9 cellular contexts compared by ENCODE assay signal in genomic region chr1:7902478-7903084, GRCh38. TPM values are rescaled to one million over a fixed set of nuclear protein-coding genes. Genes with fewer than 3 reads are reported as not detected.
DNase-seq lines count a peak whose midpoint lies in the region; ATAC-seq and TF ChIP-seq lines count a peak whose summit lies in the region.
"Had no signal": no experiment of that assay in that cellular context is flagged by ENCODE, and none has a peak within 500 bp of the region (broad histone marks: within the 10 kb centered on the region; RNA-seq: fewer than 3 reads in every experiment).

No MANE protein-coding gene starts in this region.

- TF ChIP-seq CTCF in Peyer's patch (IDR thresholded peaks at IDR 0.05) (peak in 5 of 6 experiments; percentile 23 to 76 (median 69)), nephron progenitor cell (IDR thresholded peaks at IDR 0.05) (peak; percentile 66), stomach (IDR thresholded peaks at IDR 0.05) (peak in 5 of 7 experiments; percentile 36 to 76 (median 63))

- H3K9me3 ChIP-seq in Peyer's patch (no peaks in the 10 kb centered on the region), stomach (no peaks in the 10 kb centered on the region)

- no peaks in the 10 kb centered on the region for H3K36me3 Mint-ChIP-seq in nephron progenitor cell (ENCODE audit: low read depth)

- H3K27me3 ChIP-seq in Peyer's patch (no peaks in the 10 kb centered on the region), stomach (no peaks in the 10 kb centered on the region)

- whole genome bisulfite sequencing in stomach, 5 donors = 11 to 31% (median 24%) methylated on average over 21 of the region's 21 CpGs

- H3K4me3 Mint-ChIP-seq in nephron progenitor cell = no peak overlapping the region

- TF ChIP-seq POLR2A in Peyer's patch (IDR thresholded peaks at IDR 0.05) = no peak
- no peak for TF ChIP-seq POLR2A in stomach (IDR thresholded peaks at IDR 0.05)

- H3K27me3 Mint-ChIP-seq in nephron progenitor cell (ENCODE audit: low read depth, poor library complexity) = peaks cover 7% of the 10 kb centered on the region

- TF ChIP-seq EP300 in stomach (IDR thresholded peaks at IDR 0.05) = no peak

- H3K4me3 ChIP-seq in Peyer's patch = peak overlapping the region in 2 of 4 donors; percentile 30 to 40
- peak overlapping the region; percentile 22 to 32 (median 24) for H3K4me3 ChIP-seq in stomach

- no peak overlapping the region for H3K27ac ChIP-seq in Peyer's patch
- no peak overlapping the region for H3K27ac ChIP-seq in stomach

- H3K36me3 ChIP-seq in Peyer's patch (no peaks in the 10 kb centered on the region), stomach (no peaks in the 10 kb centered on the region)

- H3K4me1 ChIP-seq in Peyer's patch (peaks cover 0 to 5% (median 2%) of the 10 kb centered on the region in 4 donors), stomach (peaks cover 0 to 6% (median 2%) of the 10 kb centered on the region in 4 donors)

- intact Hi-C loops in stomach (cut with DNase I; ENCODE audit: low total_unique reads) = no loop called here

- DNase-seq in D341Med (ENCODE audit: low spot score) = peak; percentile 83
- peak; percentile 74 for DNase-seq in LHCN-M2 (ENCODE audit: low read depth)
- peak; percentile 36 to 81 (median 54) for DNase-seq in Peyer's patch
- peak; percentile 70 for DNase-seq in activated T-cell treated with anti-CD3 and anti-CD28 coated beads, Interleukin-2, amount 50 U/mL, for 48 hours
- DNase-seq in fibroblast of peridontal ligament (ENCODE audit: extremely low read depth) = peak; percentile 83
- DNase-seq in nephron progenitor cell = peak; percentile 73
- DNase-seq in stomach = peak; percentile 65

- ATAC-seq in GM21529 (IDR thresholded peaks at IDR 0.05; ENCODE audit: unreplicated experiment) = no peak

- H3K4me1 Mint-ChIP-seq in nephron progenitor cell = no peaks in the 10 kb centered on the region

- H3K9me3 Mint-ChIP-seq in nephron progenitor cell = no peaks in the 10 kb centered on the region

- no peak overlapping the region for H3K27ac Mint-ChIP-seq in nephron progenitor cell

RNA-seq across cellular contexts. Expression of gene TNFRSF9, which starts 38.1 kb away (rescaled TPM):
- 0.06 TPM in 1 of 2 replicates, not detected in the other for total RNA-seq in LHCN-M2 (2014; rRNA removed)
- 0.10 TPM for polyA plus RNA-seq in LHCN-M2 (2012)
- total RNA-seq in Peyer's patch = 1 to 10 TPM in 1 of 4 donors, under 1 TPM in 1, not detected in 2; 0.66 to 1.7 TPM
- total RNA-seq in stomach = under 1 TPM in 2 of 5 donors, not detected in 3; 0.37 to 0.58 TPM
- under 1 TPM; 0.06 to 0.46 (median 0.08) TPM for polyA plus RNA-seq in stomach

RNA-seq across cellular contexts. Expression of gene UTS2, which starts 49.7 kb away (rescaled TPM):
- total RNA-seq in LHCN-M2 (2014; rRNA removed) = not detected in 2 replicates
- not detected for polyA plus RNA-seq in LHCN-M2 (2012)
- 1 to 10 TPM in 1 of 4 donors, not detected in 3; 9.1 TPM for total RNA-seq in Peyer's patch
- total RNA-seq in stomach = under 1 TPM in 1 of 5 donors, not detected in 4; 0.73 TPM
- not detected for polyA plus RNA-seq in stomach
- total RNA-seq: T-helper 1 cell treated with Interleukin-12 subunit alpha and Interleukin-12 subunit beta and Interleukin-4 antibody, amounts not matched to agents 30 ng/mL and 1 ng/mL, for 36 hours had no signal

RNA-seq across cellular contexts. Expression of gene PARK7, which starts 58.9 kb away (rescaled TPM):
- total RNA-seq in LHCN-M2 (2014; rRNA removed) (257 and 295 TPM in 2 replicates), Peyer's patch (10 to 100 TPM; 48.2 to 85.8 (median 73.5) TPM), stomach (100 to 1,000 TPM in 2 of 5 donors, 10 to 100 TPM in 3; 41.4 to 149 (median 98.1) TPM)
- polyA plus RNA-seq in LHCN-M2 (2012) = 562 TPM
- polyA plus RNA-seq in stomach = 100 to 1,000 TPM; 281 to 350 (median 311) TPM
